8 cellular contexts compared by ENCODE assay signal in the genomic region with DNA sequence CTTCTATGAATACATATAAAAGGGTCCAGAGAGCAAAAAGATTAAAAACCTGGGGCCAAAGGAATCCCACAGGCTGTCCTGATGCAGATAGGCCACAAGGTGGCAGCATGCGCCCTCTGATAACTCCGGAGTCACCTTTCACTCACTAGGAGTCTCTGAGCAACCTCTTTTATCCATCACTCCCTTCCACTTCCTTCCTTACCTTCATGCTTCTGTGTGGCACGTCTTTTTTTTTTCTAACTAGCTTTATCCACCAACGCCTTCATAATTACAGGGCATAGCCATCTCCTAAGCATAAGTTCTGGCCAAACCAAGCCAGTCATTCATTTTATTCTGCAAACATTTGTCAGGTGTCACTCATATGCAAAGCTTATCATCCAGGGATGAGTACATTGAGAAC. TPM values are rescaled to one million over a fixed set of nuclear protein-coding genes. Genes with fewer than 3 reads are reported as not detected.
DNase-seq lines count a peak whose midpoint lies in the region; ATAC-seq and TF ChIP-seq lines count a peak whose summit lies in the region.

No MANE protein-coding gene starts in this region.

- ATAC-seq in GM21526 (IDR thresholded peaks at IDR 0.05; ENCODE audit: low FRiP score, unreplicated experiment) (peak; percentile 52), body of pancreas (peak; percentile 78), GM18868 (IDR thresholded peaks at IDR 0.05; ENCODE audit: unreplicated experiment) (no peak)

- DNase-seq in AG09319 (ENCODE audit: extremely low read depth, low read depth) (peak; percentile 31), NCI-H2107 treated with DMSO at 0.1 percent for 48 hours (lab: John Stamatoyannopoulos, UW; ENCODE audit: unreplicated experiment) (peak; percentile 94), UCSD-AML1 (lab: John Stamatoyannopoulos, UW; ENCODE audit: unreplicated experiment) (peak; percentile 51), body of pancreas (peak; percentile 67 to 73 (median 70)), iPS-NIHi11 (ENCODE audit: low spot score) (peak; percentile 85)
- DNase-seq in stimulated activated CD4-positive, alpha-beta T cell treated with anti-CD3 and anti-CD28 coated beads, Interleukin-12 subunit alpha, Interleukin-12 subunit beta, amount 100 ng/mL, for 48 hours (ENCODE audit: low read depth in 2 of 3, low spot score in 1 of 3) = peak; percentile 39 to 49 (median 45)

- TF ChIP-seq CTCF in AG09319 (IDR thresholded peaks at IDR 0.05; ENCODE audit: low read depth, low read length) (peak; percentile 93), body of pancreas (IDR thresholded peaks at IDR 0.05) (peak; percentile 57 to 98 (median 82))

- no peak overlapping the region for H3K4me3 ChIP-seq in body of pancreas

- H3K27me3 ChIP-seq in body of pancreas = peaks cover 0 to 3% of the 10 kb centered on the region in 2 donors

- no peak for TF ChIP-seq POLR2A in body of pancreas (IDR thresholded peaks at IDR 0.05)

- intact Hi-C loops in body of pancreas (cut with DNase I) = no loop called here

- 0% methylated on average over 4 of the region's 4 CpGs for WGBS in body of pancreas, 2 donors

- no peaks in the 10 kb centered on the region for H3K9me3 ChIP-seq in body of pancreas

- no peaks in the 10 kb centered on the region for H3K4me1 ChIP-seq in body of pancreas

- no peak overlapping the region for H3K27ac ChIP-seq in body of pancreas

- no peaks in the 10 kb centered on the region for H3K36me3 ChIP-seq in body of pancreas (replicated peaks in 1 of 2; ENCODE audit: insufficient read depth in 1 of 2, low read depth in 2 of 2)

RNA-seq across cellular contexts. Expression of gene PGLYRP4, which starts 3.9 kb away (rescaled TPM):
- not detected for total RNA-seq in body of pancreas

RNA-seq across cellular contexts. Expression of gene S100A9, which starts 5.1 kb away (rescaled TPM):
- 10 to 100 TPM; 19.5 to 43.2 TPM for total RNA-seq in body of pancreas

RNA-seq across cellular contexts. Expression of gene S100A12, which starts 22.9 kb away (rescaled TPM):
- total RNA-seq in body of pancreas = not detected

RNA-seq across cellular contexts. Expression of gene S100A8, which starts 38.4 kb away (rescaled TPM):
- total RNA-seq in body of pancreas = 1 to 10 TPM in 1 of 2 donors, not detected in 1; 1.8 TPM

RNA-seq across cellular contexts. Expression of gene PGLYRP3, which starts 39.8 kb away (rescaled TPM):
- not detected for total RNA-seq in body of pancreas

Comparison
In these comparisons a context has a peak if more than half of its experiments do, and no peak if none do; other contexts are left out.
1. DNase-seq: peak in every context shown above with its lines; median percentile 94 in NCI-H2107 treated with DMSO at 0.1 percent for 48 hours; 85 in iPS-NIHi11; 70 in body of pancreas; 51 in UCSD-AML1; 45 in stimulated activated CD4-positive, alpha-beta T cell treated with anti-CD3 and anti-CD28 coated beads, Interleukin-12 subunit alpha, Interleukin-12 subunit beta, amount 100 ng/mL, for 48 hours; 31 in AG09319.